Comparison of ENCODE assay signal across 27 cellular contexts in the genomic region with DNA sequence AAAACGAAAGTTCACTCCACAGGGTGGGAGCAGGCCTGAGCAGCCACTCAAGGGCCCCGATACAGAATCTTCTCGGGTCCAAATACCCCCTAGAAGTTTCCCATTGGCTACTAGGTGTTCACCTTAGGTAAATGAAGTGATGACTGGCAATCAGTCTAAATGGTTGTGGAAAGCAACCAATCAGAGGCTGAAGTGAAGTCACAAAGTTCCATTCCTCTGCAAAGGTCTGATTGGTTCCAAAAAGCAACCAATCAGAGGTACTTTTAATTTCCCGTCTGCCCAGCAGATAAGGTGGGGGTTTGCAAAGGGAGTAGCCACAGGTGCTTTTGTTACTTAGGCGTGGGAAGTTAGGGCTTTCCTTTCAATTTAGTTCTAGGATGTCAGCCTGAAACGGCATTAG.
"Had no signal": no experiment of that assay in that cellular context is flagged by ENCODE, and none has a peak within 500 bp of the region (broad histone marks: within the 10 kb centered on the region; RNA-seq: fewer than 3 reads in every experiment).

No MANE protein-coding gene starts in this region.

- DNase-seq: activated CD4-positive, alpha-beta T cell treated with anti-CD3 and anti-CD28 coated beads, Interleukin-2, amount 50 U/mL, for 1 hour; activated CD4-positive, CD25-positive, alpha-beta regulatory T cell treated with anti-CD3 and anti-CD28 coated beads, Interleukin-2, amount 50 U/mL, for 72 hours; activated CD8-positive, alpha-beta T cell treated with anti-CD3 and anti-CD28 coated beads for 36 hours; activated gamma-delta T cell treated with Interleukin-2 at 50 U/mL for 16 hours; activated naive CD4-positive, alpha-beta T cell treated with anti-CD3 and anti-CD28 coated beads, Interleukin-2, amount 50 U/mL, for 16 hours; activated T-cell treated with anti-CD3 and anti-CD28 coated beads, Interleukin-2, amount 50 U/mL, for 4 hours; amniotic stem cell; caudate nucleus; cortex of kidney; heart right ventricle; naive thymus-derived CD8-positive, alpha-beta T cell; nucleus accumbens; pancreas; psoas muscle; sigmoid colon; small intestine; stimulated activated CD4-positive, alpha-beta T cell treated with anti-CD3 and anti-CD28 coated beads, Interleukin-4, amount 100 ng/mL, for 24 hours; T-helper 1 cell; uterus; WERI-Rb-1 had no signal

- H3K36me3 Mint-ChIP-seq: naive thymus-derived CD8-positive, alpha-beta T cell; stimulated activated effector memory CD8-positive, alpha-beta T cell treated with anti-CD3 and anti-CD28 coated beads, Interleukin-12 subunit alpha, Interleukin-12 subunit beta, amount 100 ng/mL, for 72 hours; type B pancreatic cell had no signal

- H3K4me1 Mint-ChIP-seq: activated T-helper 17 cell treated with anti-CD3 and anti-CD28 coated beads, Interleukin-2, amount 50 U/mL, for 72 hours; neural crest cell had no signal

- H3K4me3 Mint-ChIP-seq: activated CD8-positive, alpha-beta T cell treated with anti-CD3 and anti-CD28 coated beads for 36 hours; activated T-cell treated with anti-CD3 and anti-CD28 coated beads, Interleukin-2, amount 50 U/mL, for 4 hours; activated T-helper 17 cell treated with anti-CD3 and anti-CD28 coated beads, Interleukin-2, amount 50 U/mL, for 72 hours; neural crest cell; stimulated activated naive CD8-positive, alpha-beta T cell treated with anti-CD3 and anti-CD28 coated beads, Interleukin-15, Interleukin-2, amounts not matched to agents 100 ng/mL and 50 ng/mL, for 24 hours; T-helper 2 cell treated with Interferon-gamma antibody and Interleukin-4, amounts not matched to agents 5 μg/mL and 100 μg/mL, for 36 hours; type B pancreatic cell had no signal

- ATAC-seq: activated CD8-positive, alpha-beta T cell treated with anti-CD3 and anti-CD28 coated beads for 36 hours; activated T-cell treated with anti-CD3 and anti-CD28 coated beads, Interleukin-2, amount 50 U/mL, for 4 hours; activated T-helper 17 cell treated with anti-CD3 and anti-CD28 coated beads, Interleukin-2, amount 50 U/mL, for 72 hours; heart right ventricle; pancreas; psoas muscle; stimulated activated effector memory CD8-positive, alpha-beta T cell treated with anti-CD3 and anti-CD28 coated beads, Interleukin-12 subunit alpha, Interleukin-12 subunit beta, amount 100 ng/mL, for 72 hours had no signal

- H3K27ac ChIP-seq: heart right ventricle, pancreas, psoas muscle, sigmoid colon, thoracic aorta, uterus, WERI-Rb-1 had no signal

- H3K27ac Mint-ChIP-seq: activated CD8-positive, alpha-beta T cell treated with anti-CD3 and anti-CD28 coated beads for 36 hours; activated T-helper 17 cell treated with anti-CD3 and anti-CD28 coated beads, Interleukin-2, amount 50 U/mL, for 72 hours; naive thymus-derived CD8-positive, alpha-beta T cell; stimulated activated effector memory CD8-positive, alpha-beta T cell treated with anti-CD3 and anti-CD28 coated beads, Interleukin-12 subunit alpha, Interleukin-12 subunit beta, amount 100 ng/mL, for 72 hours; stimulated activated naive CD8-positive, alpha-beta T cell treated with anti-CD3 and anti-CD28 coated beads, Interleukin-15, Interleukin-2, amounts not matched to agents 100 ng/mL and 50 ng/mL, for 24 hours; T-helper 2 cell treated with Interferon-gamma antibody and Interleukin-4, amounts not matched to agents 5 μg/mL and 100 μg/mL, for 36 hours; type B pancreatic cell had no signal

- H3K9me3 Mint-ChIP-seq: activated CD8-positive, alpha-beta T cell treated with anti-CD3 and anti-CD28 coated beads for 36 hours; activated T-cell treated with anti-CD3 and anti-CD28 coated beads, Interleukin-2, amount 50 U/mL, for 4 hours; activated T-helper 17 cell treated with anti-CD3 and anti-CD28 coated beads, Interleukin-2, amount 50 U/mL, for 72 hours; stimulated activated effector memory CD8-positive, alpha-beta T cell treated with anti-CD3 and anti-CD28 coated beads, Interleukin-12 subunit alpha, Interleukin-12 subunit beta, amount 100 ng/mL, for 72 hours; stimulated activated naive CD8-positive, alpha-beta T cell treated with anti-CD3 and anti-CD28 coated beads, Interleukin-15, Interleukin-2, amounts not matched to agents 100 ng/mL and 50 ng/mL, for 24 hours; T-helper 2 cell treated with Interferon-gamma antibody and Interleukin-4, amounts not matched to agents 5 μg/mL and 100 μg/mL, for 36 hours; type B pancreatic cell had no signal

- H3K9me3 ChIP-seq: heart right ventricle, pancreas, psoas muscle, sigmoid colon, thoracic aorta, uterus had no signal

- H3K4me3 ChIP-seq: heart right ventricle, pancreas, psoas muscle, sigmoid colon, thoracic aorta, uterus had no signal

- H3K36me3 ChIP-seq: heart right ventricle, pancreas, sigmoid colon, thoracic aorta, uterus, WERI-Rb-1 had no signal

- H3K4me1 ChIP-seq: pancreas, uterus had no signal
